ENCODE assay signal across 8 cellular contexts in the genomic region with DNA sequence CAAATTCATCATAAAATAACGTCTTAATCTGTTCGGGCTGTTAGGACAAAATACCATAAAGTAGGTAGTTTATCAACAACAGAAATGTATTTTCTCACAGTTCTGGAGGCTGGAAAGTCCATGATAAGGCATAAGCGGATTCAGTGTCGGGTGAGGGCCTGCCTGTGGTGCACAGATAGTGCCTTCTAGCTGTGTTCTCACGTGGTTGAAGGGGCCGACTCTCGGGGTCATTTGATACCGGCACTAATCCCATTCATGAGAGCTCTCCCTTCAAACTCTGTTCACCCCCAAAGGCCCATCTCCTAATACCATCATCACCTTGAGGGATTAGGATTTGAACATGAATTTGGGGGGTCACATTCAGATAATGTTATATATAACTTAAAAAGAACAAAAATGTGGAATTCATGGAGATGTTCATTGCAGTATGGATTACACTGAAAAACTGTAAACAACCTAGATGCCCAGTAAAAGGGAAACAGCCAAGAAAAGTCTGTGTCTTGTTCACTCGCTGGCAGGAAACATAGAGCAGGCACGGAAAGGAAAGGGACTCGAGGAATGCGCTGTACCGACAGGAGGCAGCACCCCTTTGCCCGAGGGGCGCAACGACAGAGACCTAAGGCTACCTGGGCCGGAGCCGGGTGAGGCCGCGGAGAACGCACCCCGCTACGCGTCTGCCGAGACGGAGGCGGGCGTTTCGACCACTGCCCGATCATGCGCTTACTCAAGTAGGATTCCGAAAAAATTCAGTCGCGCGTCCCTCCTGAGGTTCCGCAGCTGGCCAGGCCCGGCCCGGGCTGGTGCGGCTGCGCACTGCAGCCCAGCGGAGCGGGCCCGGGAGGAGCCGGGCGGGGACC. TPM values are rescaled to one million over a fixed set of nuclear protein-coding genes. Genes with fewer than 3 reads are reported as not detected.
A peak's percentile ranks its signal among the peaks of the same experiment; 100 is the strongest.
DNase-seq lines count a peak whose midpoint lies in the region; TF ChIP-seq lines count a peak whose summit lies in the region.

No MANE protein-coding gene starts in this region.

- DNase-seq in GM03348 (ENCODE audit: low spot score) (peak; percentile 100), GM23248 (peak; percentile 90), Karpas-422 (peak; percentile 90), SJCRH30 (peak; percentile 72 to 81), globus pallidus (ENCODE audit: low spot score) (peak; percentile 82), osteoblast (ENCODE audit: insufficient read length, low spot score, missing footprints) (peak; percentile 100), testis (peak; percentile 87)
- peak; percentile 81 for DNase-seq in activated naive CD4-positive, alpha-beta T cell treated with anti-CD3 and anti-CD28 coated beads, Interleukin-2, amount 10 ng/mL, durations not matched to agents 7 days and 5 days

- H3K36me3 ChIP-seq in GM23248 (ENCODE audit: low read depth) (no peaks in the 10 kb centered on the region), Karpas-422 (ENCODE audit: insufficient read depth, low read length) (0 out of 2 replicates have a peak, but pooled peaks cover 9% of the 10 kb centered on the region), SJCRH30 (peaks cover 2% of the 10 kb centered on the region; the same call in 1 of the 2 replicates), osteoblast (ENCODE audit: insufficient read depth, low read length) (peaks cover 11% of the 10 kb centered on the region), testis (ENCODE audit: low read depth, missing control alignments) (no peaks in the 10 kb centered on the region)

- peaks cover 6% of the 10 kb centered on the region; the same call in 1 of the 2 replicates for H3K4me1 ChIP-seq in GM23248 (ENCODE audit: insufficient read depth)
- H3K4me1 ChIP-seq in Karpas-422 (ENCODE audit: low read length), result peaks cover 20% of the 10 kb centered on the region
- H3K4me1 ChIP-seq in SJCRH30, result peaks cover 13% of the 10 kb centered on the region
- H3K4me1 ChIP-seq in osteoblast (ENCODE audit: insufficient read depth, low read length), result peaks cover 7% of the 10 kb centered on the region
- H3K4me1 ChIP-seq in testis, result peaks cover 10% of the 10 kb centered on the region

- 10 to 17% methylated on average over 22 to 45 of the region's 45 CpGs for WGBS in GM23248 (ENCODE audit: low coverage in 1 of 2, low lambda C conversion rate in 2 of 2, missing lambda C conversion rate in 2 of 2), 2 experiments
- 2 to 4% methylated on average over 31 to 40 of the region's 45 CpGs for WGBS in testis, 2 donors

- H3K9me2 ChIP-seq in GM23248 (ENCODE audit: insufficient read depth) (no peaks in the 10 kb centered on the region), Karpas-422 (replicated peaks; ENCODE audit: insufficient read depth, low read length) (no peaks in the 10 kb centered on the region)

- H2AFZ ChIP-seq in GM23248 (peak overlapping the region; percentile 86), Karpas-422 (ENCODE audit: low read length) (peak overlapping the region; percentile 47), osteoblast (ENCODE audit: low read length) (peak overlapping the region; percentile 89)

- TF ChIP-seq CTCF in osteoblast (IDR thresholded peaks at IDR 0.05; ENCODE audit: extremely low read depth, low read depth, low read length) (peak; percentile 67), testis (IDR thresholded peaks at IDR 0.05) (peak; percentile 50 to 76 (median 74))

- intact Hi-C loops in testis (cut with DNase I; ENCODE audit: low total_unique reads), result no loop called here

- H3K4me1 Mint-ChIP-seq in activated naive CD4-positive, alpha-beta T cell treated with anti-CD3 and anti-CD28 coated beads, Interleukin-2, amount 10 ng/mL, durations not matched to agents 7 days and 5 days, result peaks cover 35% of the 10 kb centered on the region

- H3K27me3 ChIP-seq in GM23248 (replicated peaks; ENCODE audit: insufficient read depth) (no peaks in the 10 kb centered on the region), Karpas-422 (ENCODE audit: low read length) (no peaks in the 10 kb centered on the region), SJCRH30 (no peaks in the 10 kb centered on the region), osteoblast (ENCODE audit: insufficient read depth, low read length) (no peaks in the 10 kb centered on the region), testis (no peaks in the 10 kb centered on the region)

- peaks cover 4% of the 10 kb centered on the region for H3K27me3 Mint-ChIP-seq in activated naive CD4-positive, alpha-beta T cell treated with anti-CD3 and anti-CD28 coated beads, Interleukin-2, amount 10 ng/mL, durations not matched to agents 7 days and 5 days

- in situ Hi-C loops in GM23248 (cut with MboI), result no loop called here

- CTCF ChIA-PET in activated naive CD4-positive, alpha-beta T cell treated with anti-CD3 and anti-CD28 coated beads, Interleukin-2, amount 10 ng/mL, durations not matched to agents 7 days and 5 days (lab: Charles Lee), result interaction anchor here (0.7 to 7.6 kb wide), 7 partner anchors 12 to 254 kb away, joined by 3 to 160 read pairs (median 4); a partner anchor contains a TSS

- H4K20me1 ChIP-seq in GM23248 (ENCODE audit: insufficient read depth) (no peaks in the 10 kb centered on the region), Karpas-422 (ENCODE audit: insufficient read depth, low read depth, low read length) (no peaks in the 10 kb centered on the region), osteoblast (ENCODE audit: insufficient read depth, low read length) (peaks cover 3% of the 10 kb centered on the region)

- peak overlapping the region; percentile 78 for H3K9ac ChIP-seq in GM23248
- H3K9ac ChIP-seq in Karpas-422 (ENCODE audit: low read length), result peak overlapping the region; percentile 81

- H3K4me3 Mint-ChIP-seq in activated naive CD4-positive, alpha-beta T cell treated with anti-CD3 and anti-CD28 coated beads, Interleukin-2, amount 10 ng/mL, durations not matched to agents 7 days and 5 days, result peak overlapping the region; percentile 86

- H3K79me2 ChIP-seq in GM23248 (ENCODE audit: insufficient read depth), result no peaks in the 10 kb centered on the region
- peaks cover 5% of the 10 kb centered on the region; the same call in 1 of the 2 replicates for H3K79me2 ChIP-seq in Karpas-422 (ENCODE audit: low read length)
- no peaks in the 10 kb centered on the region for H3K79me2 ChIP-seq in osteoblast (ENCODE audit: insufficient read depth, low read length)

- H3K27ac Mint-ChIP-seq in activated naive CD4-positive, alpha-beta T cell treated with anti-CD3 and anti-CD28 coated beads, Interleukin-2, amount 10 ng/mL, durations not matched to agents 7 days and 5 days, result peak overlapping the region; percentile 94

- H3K9me3 ChIP-seq in GM23248 (ENCODE audit: low read depth) (no peaks in the 10 kb centered on the region), Karpas-422 (ENCODE audit: low read length) (no peaks in the 10 kb centered on the region), SJCRH30 (replicated peaks) (no peaks in the 10 kb centered on the region), osteoblast (ENCODE audit: low read depth, low read length) (no peaks in the 10 kb centered on the region), testis (no peaks in the 10 kb centered on the region)

- H3K9me3 Mint-ChIP-seq in activated naive CD4-positive, alpha-beta T cell treated with anti-CD3 and anti-CD28 coated beads, Interleukin-2, amount 10 ng/mL, durations not matched to agents 7 days and 5 days, result no peaks in the 10 kb centered on the region

- H3K27ac ChIP-seq in GM23248 (peak overlapping the region; percentile 45), Karpas-422 (ENCODE audit: low read length) (peak overlapping the region; percentile 65), SJCRH30 (peak overlapping the region; percentile 33), osteoblast (ENCODE audit: low read depth, low read length) (peak overlapping the region; percentile 44), testis (peak overlapping the region; percentile 76 to 94)

- H3K4me3 ChIP-seq in GM23248 (peak overlapping the region; percentile 80), Karpas-422 (ENCODE audit: low read length) (peak overlapping the region; percentile 75), SJCRH30 (peak overlapping the region; percentile 67), osteoblast (ENCODE audit: insufficient read depth, low read length) (peak overlapping the region; percentile 78), testis (peak overlapping the region; percentile 56 to 74)

- H3K36me3 Mint-ChIP-seq in activated naive CD4-positive, alpha-beta T cell treated with anti-CD3 and anti-CD28 coated beads, Interleukin-2, amount 10 ng/mL, durations not matched to agents 7 days and 5 days, result peaks cover 18% of the 10 kb centered on the region

- no peak for TF ChIP-seq POLR2A in testis (IDR thresholded peaks at IDR 0.05)

- H3K4me2 ChIP-seq in GM23248 (ENCODE audit: unreplicated experiment) (peak overlapping the region; percentile 93), Karpas-422 (ENCODE audit: low read depth, low read length, poor library complexity, severe bottlenecking) (peak overlapping the region; percentile 89), osteoblast (ENCODE audit: insufficient read depth, low read length) (peak overlapping the region; percentile 63)

- H3F3A ChIP-seq in GM23248 (ENCODE audit: insufficient read depth), result peaks cover 10% of the 10 kb centered on the region; the same call in 1 of the 2 replicates

RNA-seq across cellular contexts. Expression of a gene that starts 1.1 kb away (rescaled TPM):
- total RNA-seq in GM23248 (2014; rRNA removed; shearing (Covaris generic)), result 5.9 and 7.7 TPM in 2 replicates
- polyA plus RNA-seq in GM23248 (2016; fragmentation: Nextera tagmentation; extraction: Ambion mirVana) (4.3 and 5.1 TPM in 2 replicates), testis (ENCODE audit: insufficient read depth, low read depth, low replicate concordance) (101 TPM)
- 27.4 and 60.8 TPM in 2 replicates for total RNA-seq in Karpas-422 (2014; rRNA removed; shearing (Covaris generic); ENCODE audit: low replicate concordance)
- 11.0 and 12.6 TPM in 2 replicates for total RNA-seq in SJCRH30 (2014; rRNA removed; shearing (Covaris generic))
- total RNA-seq in osteoblast (15.2 and 20.0 TPM in 2 replicates), testis (100 to 1,000 TPM; 128 to 151 TPM)

RNA-seq across cellular contexts. Expression of a gene that starts 17.7 kb away (rescaled TPM):
- total RNA-seq in GM23248 (2014; rRNA removed; shearing (Covaris generic)), result 3.5 and 7.5 TPM in 2 replicates
- polyA plus RNA-seq in GM23248 (2016; fragmentation: Nextera tagmentation; extraction: Ambion mirVana), result 3.5 and 3.6 TPM in 2 replicates
- total RNA-seq in Karpas-422 (2014; rRNA removed; shearing (Covaris generic); ENCODE audit: low replicate concordance), result 33.7 and 88.0 TPM in 2 replicates
- total RNA-seq in SJCRH30 (2014; rRNA removed; shearing (Covaris generic)), result 0.25 and 1.1 TPM in 2 replicates
- total RNA-seq in osteoblast, result 19.2 and 20.3 TPM in 2 replicates
- total RNA-seq in testis, result 10 to 100 TPM; 18.6 to 23.1 TPM
- 14.4 TPM for polyA plus RNA-seq in testis (ENCODE audit: insufficient read depth, low read depth, low replicate concordance)

RNA-seq across cellular contexts. Expression of a gene that starts 30.3 kb away (rescaled TPM):
- total RNA-seq in GM23248 (2014; rRNA removed; shearing (Covaris generic)), result 9.7 and 17.3 TPM in 2 replicates
- polyA plus RNA-seq in GM23248 (2016; fragmentation: Nextera tagmentation; extraction: Ambion mirVana) (11.1 and 13.5 TPM in 2 replicates), testis (ENCODE audit: insufficient read depth, low read depth, low replicate concordance) (12.1 TPM)
- total RNA-seq in Karpas-422 (2014; rRNA removed; shearing (Covaris generic); ENCODE audit: low replicate concordance), result 15.9 and 39.1 TPM in 2 replicates
- total RNA-seq in SJCRH30 (2014; rRNA removed; shearing (Covaris generic)), result 4.6 and 4.7 TPM in 2 replicates
- total RNA-seq in osteoblast (8.8 and 11.6 TPM in 2 replicates), testis (10 to 100 TPM; 16.7 to 18.3 TPM)

RNA-seq across cellular contexts. Expression of a gene that starts 33.1 kb away (rescaled TPM):
- 58.8 and 75.8 TPM in 2 replicates for total RNA-seq in GM23248 (2014; rRNA removed; shearing (Covaris generic))
- polyA plus RNA-seq in GM23248 (2016; fragmentation: Nextera tagmentation; extraction: Ambion mirVana) (58.6 and 59.7 TPM in 2 replicates), testis (ENCODE audit: insufficient read depth, low read depth, low replicate concordance) (59.6 TPM)
- 25.1 and 58.0 TPM in 2 replicates for total RNA-seq in Karpas-422 (2014; rRNA removed; shearing (Covaris generic); ENCODE audit: low replicate concordance)
- total RNA-seq in SJCRH30 (2014; rRNA removed; shearing (Covaris generic)), result 40.7 and 42.4 TPM in 2 replicates
- total RNA-seq in osteoblast (72.5 and 74.9 TPM in 2 replicates), testis (10 to 100 TPM; 48.9 to 56.9 TPM)

RNA-seq across cellular contexts. Expression of a gene that starts 33.6 kb away (rescaled TPM):
- 48.1 and 50.8 TPM in 2 replicates for total RNA-seq in GM23248 (2014; rRNA removed; shearing (Covaris generic))
- 13.0 and 13.9 TPM in 2 replicates for polyA plus RNA-seq in GM23248 (2016; fragmentation: Nextera tagmentation; extraction: Ambion mirVana)
- 30.4 and 30.9 TPM in 2 replicates for total RNA-seq in Karpas-422 (2014; rRNA removed; shearing (Covaris generic); ENCODE audit: low replicate concordance)
- total RNA-seq in SJCRH30 (2014; rRNA removed; shearing (Covaris generic)), result 12.0 and 12.6 TPM in 2 replicates
- total RNA-seq in osteoblast, result 39.1 and 42.7 TPM in 2 replicates
- 10 to 100 TPM; 23.1 to 32.1 TPM for total RNA-seq in testis
- polyA plus RNA-seq in testis (ENCODE audit: insufficient read depth, low read depth, low replicate concordance), result 21.5 TPM

Comparison
In these comparisons a context has a peak if more than half of its experiments do, and no peak if none do; other contexts are left out.
1. Peak in every context shown above with its lines: DNase-seq, H3K4me3 ChIP-seq and H3K27ac ChIP-seq.
2. H3K27ac ChIP-seq: peak in every context shown above with its lines; median percentile 85 in testis; 65 in Karpas-422; 45 in GM23248; 44 in osteoblast; 33 in SJCRH30.